Comparison of ENCODE assay signal across 1 cellular context in the genomic region with DNA sequence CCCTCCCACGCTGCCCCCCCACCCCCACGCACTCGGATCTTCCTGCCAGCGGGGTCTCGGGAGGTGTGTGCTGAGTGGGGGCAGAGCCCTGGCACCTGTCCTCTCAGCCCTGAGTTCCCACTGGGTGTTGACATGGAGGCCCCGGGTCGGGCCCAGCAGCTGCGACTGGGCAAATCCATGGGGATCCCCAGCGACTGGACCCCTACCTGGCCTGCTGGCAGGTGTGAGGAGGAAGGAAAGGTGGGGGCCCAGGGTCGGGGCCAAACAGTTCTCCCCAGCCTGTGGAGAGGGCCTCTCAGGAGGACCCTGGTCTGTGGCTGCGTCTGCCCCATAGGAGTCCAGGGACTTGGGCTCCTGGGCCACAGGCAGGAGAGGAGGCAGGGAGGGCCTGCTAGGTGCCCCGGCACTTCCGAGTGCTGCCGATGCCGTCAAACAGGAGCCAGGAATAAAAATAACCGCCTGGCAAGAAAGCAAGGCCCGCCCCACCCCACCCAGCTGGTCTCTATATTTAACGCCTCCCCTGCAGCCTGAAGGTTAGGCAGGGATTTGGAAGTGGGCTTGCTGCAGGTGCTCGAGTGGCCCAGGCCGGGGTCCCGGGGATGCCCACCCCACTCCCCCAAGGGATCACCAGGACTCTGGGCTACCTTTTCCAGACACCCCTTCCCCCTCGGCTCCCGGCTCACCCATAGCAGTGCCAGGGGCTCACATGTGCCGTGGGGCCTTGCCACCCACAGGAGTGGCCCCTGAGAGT.
TF ChIP-seq lines count a peak whose summit lies in the region.

No MANE protein-coding gene starts in this region.

TF ChIP-seq in GM23338, 12 proteins besides CTCF, POLR2A, EP300 and RAD21 (continued from another document):
- no peak for TF ChIP-seq ZNF462 (CRISPR knock-in tag; IDR thresholded peaks at IDR 0.05)
- TF ChIP-seq ZNF114 (CRISPR knock-in tag; IDR thresholded peaks at IDR 0.05): no peak
